ENCODE assay signal across 8 cellular contexts in the genomic region with DNA sequence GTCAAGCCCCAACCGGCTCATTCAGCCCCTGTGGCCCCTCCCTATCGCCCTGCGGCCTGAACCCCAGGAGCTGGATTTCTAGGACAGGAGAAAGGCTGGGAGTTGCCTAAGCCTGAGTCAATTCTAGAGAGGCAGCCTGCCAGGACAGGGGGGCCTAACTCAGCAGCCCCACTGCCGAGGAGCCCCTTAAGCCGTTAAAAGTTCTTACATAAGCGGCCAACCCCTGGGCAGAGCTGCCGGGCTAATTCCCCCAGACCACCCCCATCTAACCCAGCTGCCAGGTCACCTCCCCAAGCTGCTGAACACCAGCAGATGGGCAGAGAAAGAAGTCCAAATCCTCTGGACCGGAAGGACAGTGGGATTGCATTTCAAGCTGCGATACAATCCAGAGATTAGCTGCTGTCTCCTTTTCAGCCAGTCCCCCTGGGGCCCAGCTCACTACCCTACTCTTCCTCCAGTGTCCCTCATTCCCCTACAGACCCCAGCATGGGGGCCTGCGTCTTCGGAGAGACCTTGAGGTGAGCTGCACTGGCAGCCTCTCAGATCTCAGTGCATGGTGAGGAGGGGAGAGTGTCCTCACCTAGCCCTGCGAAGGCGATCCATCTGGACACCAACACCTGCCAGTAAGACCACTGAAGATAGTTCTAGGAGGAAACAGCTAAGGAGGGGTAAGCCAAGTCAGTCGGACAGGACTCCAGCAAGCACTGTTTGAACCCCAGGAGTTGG. TPM values are rescaled to one million over a fixed set of nuclear protein-coding genes. Genes with fewer than 3 reads are reported as not detected.
A peak's percentile ranks its signal among the peaks of the same experiment; 100 is the strongest.
DNase-seq lines count a peak whose midpoint lies in the region; ATAC-seq lines count a peak whose summit lies in the region.

No MANE protein-coding gene starts in this region.

- no peak for DNase-seq in stimulated activated naive CD8-positive, alpha-beta T cell treated with anti-CD3 and anti-CD28 coated beads, Interleukin-15, Interleukin-2, amounts not matched to agents 100 U/mL and 50 U/mL, for 24 hours
- DNase-seq in immature natural killer cell = no peak
- peak in 2 of 49 donors; percentile 13 to 28 for DNase-seq in substantia nigra (lab: John Stamatoyannopoulos, UW)
- no peak for DNase-seq in cerebellum (ENCODE audit: low spot score)
- no peak for DNase-seq in NCI-H1694 (lab: John Stamatoyannopoulos, UW)

- H3K4me1 Mint-ChIP-seq in stimulated activated naive CD8-positive, alpha-beta T cell treated with anti-CD3 and anti-CD28 coated beads, Interleukin-15, Interleukin-2, amounts not matched to agents 100 ng/mL and 50 ng/mL, for 24 hours (ENCODE audit: low read depth) = peaks cover 31% of the 10 kb centered on the region
- peaks cover 16% of the 10 kb centered on the region for H3K4me1 Mint-ChIP-seq in activated T-helper 17 cell treated with anti-CD3 and anti-CD28 coated beads, Interleukin-2, amount 50 U/mL, for 72 hours
- peaks cover 43 to 47% of the 10 kb centered on the region in 2 donors for H3K4me1 Mint-ChIP-seq in immature natural killer cell

- peak overlapping the region; percentile 79 for H3K4me3 Mint-ChIP-seq in stimulated activated naive CD8-positive, alpha-beta T cell treated with anti-CD3 and anti-CD28 coated beads, Interleukin-15, Interleukin-2, amounts not matched to agents 100 ng/mL and 50 ng/mL, for 24 hours
- peak overlapping the region; percentile 96 for H3K4me3 Mint-ChIP-seq in activated T-helper 17 cell treated with anti-CD3 and anti-CD28 coated beads, Interleukin-2, amount 50 U/mL, for 72 hours
- H3K4me3 Mint-ChIP-seq in immature natural killer cell = peak overlapping the region; percentile 87 to 93 (median 89)

- H3K27ac Mint-ChIP-seq in stimulated activated naive CD8-positive, alpha-beta T cell treated with anti-CD3 and anti-CD28 coated beads, Interleukin-15, Interleukin-2, amounts not matched to agents 100 ng/mL and 50 ng/mL, for 24 hours = peak overlapping the region; percentile 31
- peak overlapping the region; percentile 38 for H3K27ac Mint-ChIP-seq in activated T-helper 17 cell treated with anti-CD3 and anti-CD28 coated beads, Interleukin-2, amount 50 U/mL, for 72 hours
- H3K27ac Mint-ChIP-seq in immature natural killer cell = peak overlapping the region; percentile 77 to 87 (median 82)

- no peak for ATAC-seq in stimulated activated naive CD8-positive, alpha-beta T cell treated with anti-CD3 and anti-CD28 coated beads, Interleukin-15, Interleukin-2, amounts not matched to agents 100 U/mL and 50 U/mL, for 24 hours
- no peak for ATAC-seq in activated T-helper 17 cell treated with anti-CD3 and anti-CD28 coated beads, Interleukin-2, amount 50 U/mL, for 72 hours (replicated peaks)
- ATAC-seq in GM18498 (IDR thresholded peaks at IDR 0.05; ENCODE audit: unreplicated experiment) = no peak

- H3K27ac ChIP-seq in substantia nigra (ENCODE audit: low read depth, low read length, poor library complexity, severe bottlenecking) = peak overlapping the region; percentile 42

- H3K27me3 Mint-ChIP-seq in stimulated activated naive CD8-positive, alpha-beta T cell treated with anti-CD3 and anti-CD28 coated beads, Interleukin-15, Interleukin-2, amounts not matched to agents 100 ng/mL and 50 ng/mL, for 24 hours = peaks cover 12% of the 10 kb centered on the region
- H3K27me3 Mint-ChIP-seq in activated T-helper 17 cell treated with anti-CD3 and anti-CD28 coated beads, Interleukin-2, amount 50 U/mL, for 72 hours = no peaks in the 10 kb centered on the region
- H3K27me3 Mint-ChIP-seq in immature natural killer cell (ENCODE audit: low read depth in 3 of 3) = peaks cover 2 to 12% (median 4%) of the 10 kb centered on the region in 3 donors

- H3K9me3 Mint-ChIP-seq in stimulated activated naive CD8-positive, alpha-beta T cell treated with anti-CD3 and anti-CD28 coated beads, Interleukin-15, Interleukin-2, amounts not matched to agents 100 ng/mL and 50 ng/mL, for 24 hours = no peaks in the 10 kb centered on the region
- H3K9me3 Mint-ChIP-seq in activated T-helper 17 cell treated with anti-CD3 and anti-CD28 coated beads, Interleukin-2, amount 50 U/mL, for 72 hours = no peaks in the 10 kb centered on the region
- no peaks in the 10 kb centered on the region for H3K9me3 Mint-ChIP-seq in immature natural killer cell

- H3K36me3 Mint-ChIP-seq in stimulated activated naive CD8-positive, alpha-beta T cell treated with anti-CD3 and anti-CD28 coated beads, Interleukin-15, Interleukin-2, amounts not matched to agents 100 ng/mL and 50 ng/mL, for 24 hours (ENCODE audit: low read depth) = peaks cover 3% of the 10 kb centered on the region
- peaks cover 6% of the 10 kb centered on the region for H3K36me3 Mint-ChIP-seq in activated T-helper 17 cell treated with anti-CD3 and anti-CD28 coated beads, Interleukin-2, amount 50 U/mL, for 72 hours (ENCODE audit: low read depth)
- no peaks in the 10 kb centered on the region for H3K36me3 Mint-ChIP-seq in immature natural killer cell

RNA-seq across cellular contexts. Expression of a gene that starts 0.9 kb away (rescaled TPM):
- 10 to 100 TPM; 62.7 to 95.6 TPM for total RNA-seq in activated T-helper 17 cell treated with anti-CD3 and anti-CD28 coated beads, Interleukin-2, amount 50 U/mL, for 72 hours
- polyA plus RNA-seq in immature natural killer cell = 10 to 100 TPM; 39.0 to 66.0 (median 53.3) TPM
- 38.3 TPM for total RNA-seq in cerebellum

RNA-seq across cellular contexts. Expression of a gene that starts 46.8 kb away (rescaled TPM):
- total RNA-seq in activated T-helper 17 cell treated with anti-CD3 and anti-CD28 coated beads, Interleukin-2, amount 50 U/mL, for 72 hours = 1,000 to 10,000 TPM in 1 of 2 donors, 10 to 100 TPM in 1; 72.9 to 1,213 TPM
- 1 to 10 TPM; 5.7 to 6.5 (median 6.0) TPM for polyA plus RNA-seq in immature natural killer cell
- total RNA-seq in cerebellum = 33.6 TPM

RNA-seq across cellular contexts. Expression of a gene that starts 47.4 kb away (rescaled TPM):
- total RNA-seq in activated T-helper 17 cell treated with anti-CD3 and anti-CD28 coated beads, Interleukin-2, amount 50 U/mL, for 72 hours = under 1 TPM; 0.13 to 0.45 TPM
- under 1 TPM in 1 of 3 donors, not detected in 2; 0.08 TPM for polyA plus RNA-seq in immature natural killer cell
- 6.5 TPM for total RNA-seq in cerebellum

Comparison
In these comparisons a context has a peak if more than half of its experiments do, and no peak if none do; other contexts are left out.
1. H3K27ac Mint-ChIP-seq: peak in every context shown above with its lines; median percentile 82 in immature natural killer cell; 38 in activated T-helper 17 cell treated with anti-CD3 and anti-CD28 coated beads, Interleukin-2, amount 50 U/mL, for 72 hours; 31 in stimulated activated naive CD8-positive, alpha-beta T cell treated with anti-CD3 and anti-CD28 coated beads, Interleukin-15, Interleukin-2, amounts not matched to agents 100 ng/mL and 50 ng/mL, for 24 hours.